ENCODE assay signal across 8 cellular contexts in genomic region chr1:81801834-81802531, GRCh38. TPM values are rescaled to one million over a fixed set of nuclear protein-coding genes. Genes with fewer than 3 reads are reported as not detected.
DNase-seq lines count a peak whose midpoint lies in the region; ATAC-seq lines count a peak whose summit lies in the region.

No MANE protein-coding gene starts in this region.

- no peak for ATAC-seq in GM18909 (IDR thresholded peaks at IDR 0.05; ENCODE audit: poor library complexity, unreplicated experiment)
- ATAC-seq in HG02623 (IDR thresholded peaks at IDR 0.05; ENCODE audit: unreplicated experiment), result no peak

- H3K36me3 Mint-ChIP-seq in activated CD4-positive, alpha-beta memory T cell treated with anti-CD3 and anti-CD28 coated beads for 36 hours, result peaks cover 2% of the 10 kb centered on the region

- peaks cover 3% of the 10 kb centered on the region for H3K4me1 Mint-ChIP-seq in activated CD4-positive, alpha-beta memory T cell treated with anti-CD3 and anti-CD28 coated beads for 36 hours (ENCODE audit: low read depth)

- CTCF ChIA-PET in activated CD4-positive, alpha-beta memory T cell treated with anti-CD3 and anti-CD28 coated beads for 36 hours (lab: Charles Lee), result no interaction called here

- no peak overlapping the region for H3K4me3 Mint-ChIP-seq in activated CD4-positive, alpha-beta memory T cell treated with anti-CD3 and anti-CD28 coated beads for 36 hours

- intact Hi-C loops in posterior cingulate gyrus (cut with DNase I), result loop anchor here (5.0 kb wide), 1 partner anchor 495 kb away; no protein-coding TSS in a partner anchor
- intact Hi-C loops in activated CD4-positive, alpha-beta memory T cell treated with anti-CD3 and anti-CD28 coated beads for 36 hours (cut with micrococcal nuclease), result no loop called here

- no peaks in the 10 kb centered on the region for H3K9me3 Mint-ChIP-seq in activated CD4-positive, alpha-beta memory T cell treated with anti-CD3 and anti-CD28 coated beads for 36 hours

- peak; percentile 3 for DNase-seq in stimulated activated CD4-positive, alpha-beta T cell treated with anti-CD3 and anti-CD28 coated beads, Interleukin-15, amount 100 ng/mL, for 24 hours
- no peak for DNase-seq in stimulated activated CD4-positive, alpha-beta T cell treated with anti-CD3 and anti-CD28 coated beads, Interleukin-2, amount 100 ng/mL, for 48 hours
- peak; percentile 46 for DNase-seq in SW480 (ENCODE audit: low spot score)
- peak; percentile 2 for DNase-seq in germinal center (ENCODE audit: low spot score)
- DNase-seq in posterior cingulate gyrus, result peak in 6 of 10 donors; percentile 15 to 85 (median 44)
- DNase-seq in activated CD4-positive, alpha-beta memory T cell treated with anti-CD3 and anti-CD28 coated beads for 36 hours, result no peak

- H3K27ac Mint-ChIP-seq in activated CD4-positive, alpha-beta memory T cell treated with anti-CD3 and anti-CD28 coated beads for 36 hours, result no peak overlapping the region

- peaks cover 32% of the 10 kb centered on the region for H3K27me3 Mint-ChIP-seq in activated CD4-positive, alpha-beta memory T cell treated with anti-CD3 and anti-CD28 coated beads for 36 hours

- POLR2A ChIA-PET in activated CD4-positive, alpha-beta memory T cell treated with anti-CD3 and anti-CD28 coated beads for 36 hours (lab: Charles Lee), result no interaction called here

RNA-seq across cellular contexts. Expression of gene ADGRL2, which starts 1.2 kb away (rescaled TPM):
- total RNA-seq in activated CD4-positive, alpha-beta memory T cell treated with anti-CD3 and anti-CD28 coated beads for 36 hours, result not detected

Comparison
In these comparisons a context has a peak if more than half of its experiments do, and no peak if none do; other contexts are left out.
1. DNase-seq: peak in stimulated activated CD4-positive, alpha-beta T cell treated with anti-CD3 and anti-CD28 coated beads, Interleukin-15, amount 100 ng/mL, for 24 hours (single experiment), SW480 (single experiment), germinal center (single experiment) and posterior cingulate gyrus (6 of 10); none in stimulated activated CD4-positive, alpha-beta T cell treated with anti-CD3 and anti-CD28 coated beads, Interleukin-2, amount 100 ng/mL, for 48 hours (0 of 2) and activated CD4-positive, alpha-beta memory T cell treated with anti-CD3 and anti-CD28 coated beads for 36 hours (single experiment).